8 cellular contexts compared by ENCODE assay signal in genomic region chr7:18357691-18358090, GRCh38.
DNase-seq lines count a peak whose midpoint lies in the region; ATAC-seq and TF ChIP-seq lines count a peak whose summit lies in the region.

No MANE protein-coding gene starts in this region.

- intact Hi-C loops in body of pancreas (cut with DNase I): no loop called here

- TF ChIP-seq POLR2A in suprapubic skin (IDR thresholded peaks at IDR 0.05) (no peak), body of pancreas (IDR thresholded peaks at IDR 0.05) (no peak)

- peak; percentile 54 for ATAC-seq in HG03432 (IDR thresholded peaks at IDR 0.05; ENCODE audit: unreplicated experiment)
- no peak for ATAC-seq in body of pancreas

- H3K27ac ChIP-seq in suprapubic skin: no peak overlapping the region
- H3K27ac ChIP-seq in body of pancreas: no peak overlapping the region

- DNase-seq in NCI-H2081 (lab: John Stamatoyannopoulos, UW): peak; percentile 6 to 9
- DNase-seq in NCI-H2081 treated with DMSO at 0.1 percent for 48 hours (lab: John Stamatoyannopoulos, UW): no peak
- no peak for DNase-seq in astrocyte of the cerebellum (ENCODE audit: low read depth)
- DNase-seq in retinal pigment epithelial cell (ENCODE audit: low read depth): no peak
- DNase-seq in stimulated activated naive CD4-positive, alpha-beta T cell treated with Interleukin-2 at 50 U/mL for 16 hours (lab: John Stamatoyannopoulos, UW): no peak
- no peak for DNase-seq in suprapubic skin (ENCODE audit: low spot score in 2 of 2)
- no peak for DNase-seq in body of pancreas

- H3K4me1 ChIP-seq in suprapubic skin: peaks cover 5% of the 10 kb centered on the region
- H3K4me1 ChIP-seq in body of pancreas: no peaks in the 10 kb centered on the region

- in situ Hi-C loops in astrocyte of the cerebellum (cut with HindIII; ENCODE audit: low sequenced_read_pairs): loop anchor here (25.0 kb wide), 1 partner anchor 1305 kb away; no protein-coding TSS in a partner anchor

- no peaks in the 10 kb centered on the region for H3K9me3 ChIP-seq in suprapubic skin
- no peaks in the 10 kb centered on the region for H3K9me3 ChIP-seq in body of pancreas

- WGBS in suprapubic skin: 94% methylated on average over 1 of the region's 1 CpG
- 72 to 95% methylated on average over 1 of the region's 1 CpG for WGBS in body of pancreas, 2 donors

- H3K27me3 ChIP-seq in suprapubic skin: no peaks in the 10 kb centered on the region
- no peaks in the 10 kb centered on the region for H3K27me3 ChIP-seq in body of pancreas

- H3K4me3 ChIP-seq in astrocyte of the cerebellum (ENCODE audit: low read depth, low read length) (no peak overlapping the region), retinal pigment epithelial cell (ENCODE audit: low read length) (no peak overlapping the region), suprapubic skin (no peak overlapping the region), body of pancreas (no peak overlapping the region)

- TF ChIP-seq CTCF in astrocyte of the cerebellum (IDR thresholded peaks at IDR 0.05; ENCODE audit: low read depth, low read length, missing control alignments): peak; percentile 36
- TF ChIP-seq CTCF in retinal pigment epithelial cell (conservative IDR thresholded peaks at IDR 0.05; ENCODE audit: low read depth, low read length): peak; percentile 37
- peak in 1 of 2 donors; percentile 9 for TF ChIP-seq CTCF in suprapubic skin (IDR thresholded peaks at IDR 0.05)
- no peak for TF ChIP-seq CTCF in body of pancreas (IDR thresholded peaks at IDR 0.05)

- H3K36me3 ChIP-seq in suprapubic skin (no peaks in the 10 kb centered on the region), body of pancreas (replicated peaks in 1 of 2; ENCODE audit: insufficient read depth in 1 of 2, low read depth in 2 of 2) (no peaks in the 10 kb centered on the region)

- TF ChIP-seq EP300 in suprapubic skin (IDR thresholded peaks at IDR 0.05): no peak

Comparison
In these comparisons a context has a peak if more than half of its experiments do, and no peak if none do; other contexts are left out.
1. DNase-seq: peak in NCI-H2081 (2 of 2); none in NCI-H2081 treated with DMSO at 0.1 percent for 48 hours (single experiment), astrocyte of the cerebellum (single experiment), retinal pigment epithelial cell (single experiment), stimulated activated naive CD4-positive, alpha-beta T cell treated with Interleukin-2 at 50 U/mL for 16 hours (single experiment), suprapubic skin (0 of 2) and body of pancreas (0 of 4).
2. CTCF ChIP-seq: peak in astrocyte of the cerebellum (single experiment) and retinal pigment epithelial cell (single experiment); none in body of pancreas (0 of 7).